ENCODE assay signal across 11 cellular contexts in the genomic region with DNA sequence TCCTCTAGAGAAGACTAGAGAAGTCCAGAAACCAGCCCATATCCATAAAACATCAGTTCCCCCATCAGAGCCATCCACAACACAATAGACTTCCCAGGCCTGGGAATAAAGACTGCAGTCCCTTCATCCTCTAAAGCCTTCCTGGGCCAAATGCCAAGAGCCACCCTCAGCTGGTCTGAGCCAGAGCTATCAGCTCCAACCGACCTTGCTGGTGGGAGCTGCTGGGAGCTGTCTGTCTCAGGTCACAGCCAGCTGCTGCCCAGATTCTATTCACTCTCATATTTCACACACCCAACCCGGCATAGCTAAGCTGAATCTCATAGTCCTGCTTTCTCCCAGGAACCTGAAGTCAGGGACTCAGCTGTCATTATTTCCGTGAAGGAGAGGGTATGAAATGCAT. TPM values are rescaled to one million over a fixed set of nuclear protein-coding genes. Genes with fewer than 3 reads are reported as not detected.
DNase-seq lines count a peak whose midpoint lies in the region; ATAC-seq and TF ChIP-seq lines count a peak whose summit lies in the region.
"Had no signal": no experiment of that assay in that cellular context is flagged by ENCODE, and none has a peak within 500 bp of the region (broad histone marks: within the 10 kb centered on the region; RNA-seq: fewer than 3 reads in every experiment).

No MANE protein-coding gene starts in this region.

- DNase-seq in MG63 (peak; percentile 31), SHP77 (lab: John Stamatoyannopoulos, UW) (peak; percentile 87 to 91), heart right ventricle (peak; percentile 46 to 65), substantia nigra (lab: John Stamatoyannopoulos, UW) (peak in 31 of 49 donors; percentile 1 to 58 (median 21)), ovary (no peak), COLO829 (ENCODE audit: low spot score) (no peak)
- DNase-seq: activated T-cell treated with anti-CD3 and anti-CD28 coated beads for 4 hours had no signal

- no peaks in the 10 kb centered on the region for H3K9me3 ChIP-seq in MG63
- H3K9me3 ChIP-seq in heart right ventricle: no peaks in the 10 kb centered on the region
- H3K9me3 ChIP-seq in ovary: no peaks in the 10 kb centered on the region
- H3K9me3 ChIP-seq: suprapubic skin had no signal

- H3K4me1 ChIP-seq in heart right ventricle: peaks cover 0 to 5% (median 0%) of the 10 kb centered on the region in 9 donors
- no peaks in the 10 kb centered on the region for H3K4me1 ChIP-seq in ovary (ENCODE audit: insufficient read depth)
- H3K4me1 ChIP-seq: suprapubic skin had no signal

- H3K27me3 ChIP-seq in MG63 (no peaks in the 10 kb centered on the region), heart right ventricle (no peaks in the 10 kb centered on the region), ovary (no peaks in the 10 kb centered on the region)
- H3K27me3 ChIP-seq: neural progenitor cell, suprapubic skin had no signal

- H3K36me3 ChIP-seq in MG63: no peaks in the 10 kb centered on the region
- H3K36me3 ChIP-seq in heart right ventricle: peaks cover 0 to 1% (median 0%) of the 10 kb centered on the region in 9 donors
- H3K36me3 ChIP-seq in ovary: no peaks in the 10 kb centered on the region
- H3K36me3 ChIP-seq: neural progenitor cell, suprapubic skin had no signal

- H3K4me3 ChIP-seq in MG63: no peak overlapping the region
- no peak overlapping the region for H3K4me3 ChIP-seq in heart right ventricle
- no peak overlapping the region for H3K4me3 ChIP-seq in ovary
- H3K4me3 ChIP-seq: neural progenitor cell, suprapubic skin had no signal

- TF ChIP-seq POLR2A in ovary (IDR thresholded peaks at IDR 0.05): no peak

- H3K27ac ChIP-seq in heart right ventricle (peak overlapping the region in 3 of 10 donors; percentile 21 to 28 (median 25)), substantia nigra (ENCODE audit: low read depth, low read length, poor library complexity, severe bottlenecking) (no peak overlapping the region), ovary (no peak overlapping the region)
- H3K27ac ChIP-seq: neural progenitor cell, suprapubic skin had no signal

- 18 to 25% methylated on average over 3 of the region's 3 CpGs for WGBS in heart right ventricle, 2 donors
- WGBS in ovary, 3 donors: 23 to 29% (median 27%) methylated on average over 3 of the region's 3 CpGs

- intact Hi-C loops in heart right ventricle (cut with DNase I): no loop called here
- intact Hi-C loops in ovary (cut with DNase I): no loop called here

- no peak for TF ChIP-seq EP300 in ovary (IDR thresholded peaks at IDR 0.05)

- ATAC-seq in heart right ventricle: peak; percentile 52 to 94 (median 83)
- ATAC-seq in GM19452 (IDR thresholded peaks at IDR 0.05; ENCODE audit: unreplicated experiment): no peak
- ATAC-seq: Panc1 had no signal

- TF ChIP-seq CTCF in heart right ventricle (IDR thresholded peaks at IDR 0.05) (no peak), ovary (IDR thresholded peaks at IDR 0.05) (no peak)

RNA-seq across cellular contexts. Expression of a gene that starts 10.9 kb away (rescaled TPM):
- total RNA-seq in MG63 (2014; rRNA removed; shearing (Covaris generic); ENCODE audit: low replicate concordance): 13.0 and 14.7 TPM in 2 replicates
- total RNA-seq in heart right ventricle (10 to 100 TPM; 19.3 to 30.9 (median 25.5) TPM), ovary (10 to 100 TPM; 10.5 to 32.0 (median 22.7) TPM)
- polyA plus RNA-seq in heart right ventricle (10 to 100 TPM in 1 of 2 donors, 1 to 10 TPM in 1; 8.7 to 12.0 TPM), ovary (10 to 100 TPM; 14.9 to 27.7 TPM)

RNA-seq across cellular contexts. Expression of a gene that starts 34.0 kb away (rescaled TPM):
- 0.74 and 2.7 TPM in 2 replicates for total RNA-seq in MG63 (2014; rRNA removed; shearing (Covaris generic); ENCODE audit: low replicate concordance)
- 10 to 100 TPM in 1 of 10 donors, 1 to 10 TPM in 9; 4.9 to 13.9 (median 7.8) TPM for total RNA-seq in heart right ventricle
- polyA plus RNA-seq in heart right ventricle: 10 to 100 TPM in 1 of 2 donors, 1 to 10 TPM in 1; 4.1 to 10.1 TPM
- 10 to 100 TPM; 15.3 to 48.8 (median 30.2) TPM for total RNA-seq in ovary
- 10 to 100 TPM; 11.8 to 17.5 TPM for polyA plus RNA-seq in ovary

RNA-seq across cellular contexts. Expression of a gene that starts 54.8 kb away (rescaled TPM):
- total RNA-seq in MG63 (2014; rRNA removed; shearing (Covaris generic); ENCODE audit: low replicate concordance): 102 and 192 TPM in 2 replicates
- total RNA-seq in heart right ventricle: 100 to 1,000 TPM; 140 to 185 (median 165) TPM
- polyA plus RNA-seq in heart right ventricle: 100 to 1,000 TPM in 1 of 2 donors, 10 to 100 TPM in 1; 39.7 to 228 TPM
- total RNA-seq in ovary: 100 to 1,000 TPM; 123 to 254 (median 140) TPM
- polyA plus RNA-seq in ovary: 100 to 1,000 TPM; 277 to 323 TPM

Comparison
In these comparisons a context has a peak if more than half of its experiments do, and no peak if none do; other contexts are left out.
1. DNase-seq: peak in MG63 (single experiment), SHP77 (2 of 2), heart right ventricle (2 of 2) and substantia nigra (31 of 49); none in ovary (0 of 5) and COLO829 (single experiment).